ENCODE assay signal across 8 cellular contexts in the genomic region with DNA sequence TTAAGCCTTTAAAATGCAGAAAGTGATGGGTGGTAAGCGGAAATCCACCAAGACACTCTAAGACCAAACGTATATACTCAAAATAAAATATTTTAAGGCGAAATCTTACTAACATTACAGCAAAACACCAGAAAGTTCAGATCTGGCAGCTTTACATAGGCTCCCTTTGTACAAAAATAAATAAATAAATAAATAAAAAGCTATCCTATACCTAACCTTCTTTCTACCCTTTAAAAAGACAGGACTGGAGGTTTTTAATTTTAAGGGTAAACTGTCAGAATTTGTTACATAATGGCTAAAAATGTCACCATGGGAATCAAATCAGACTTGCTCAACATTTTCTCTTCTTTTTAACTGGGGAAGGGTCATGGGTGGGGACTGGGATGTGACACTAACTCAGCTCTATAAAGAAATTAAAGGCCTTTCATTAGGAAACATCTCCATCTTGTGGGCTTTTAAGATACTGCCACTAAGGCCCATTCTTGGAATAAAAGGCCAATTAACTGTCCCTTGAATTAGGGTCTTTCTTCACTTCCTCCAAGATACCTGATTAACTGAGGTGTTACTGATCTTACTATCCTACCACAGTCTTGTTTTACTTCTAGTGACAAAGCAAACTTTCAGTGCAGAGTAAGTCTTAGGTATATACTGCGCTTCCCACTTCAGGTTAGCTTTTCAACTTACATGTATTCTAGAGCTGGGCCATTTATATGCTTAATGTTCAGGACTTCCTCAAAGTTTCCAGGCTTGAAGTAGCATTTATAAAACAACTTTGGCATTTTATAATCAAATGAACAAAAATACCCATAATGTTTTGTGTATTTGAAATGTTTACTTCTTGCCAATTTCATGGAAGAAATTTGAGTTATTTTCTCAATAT. TPM values are rescaled to one million over a fixed set of nuclear protein-coding genes. Genes with fewer than 3 reads are reported as not detected.
DNase-seq lines count a peak whose midpoint lies in the region; ATAC-seq and TF ChIP-seq lines count a peak whose summit lies in the region.

No MANE protein-coding gene starts in this region.

- TF ChIP-seq EP300 in suprapubic skin (IDR thresholded peaks at IDR 0.05), result no peak

- H3K27me3 ChIP-seq in ascending aorta (no peaks in the 10 kb centered on the region), suprapubic skin (no peaks in the 10 kb centered on the region)

- peaks cover 9 to 30% of the 10 kb centered on the region in 2 donors for H3K4me1 ChIP-seq in ascending aorta
- H3K4me1 ChIP-seq in suprapubic skin, result peaks cover 81% of the 10 kb centered on the region

- H3K4me3 ChIP-seq in ascending aorta (no peak overlapping the region), suprapubic skin (no peak overlapping the region)

- intact Hi-C loops in ascending aorta (cut with DNase I), result no loop called here

- peak overlapping the region in 1 of 2 donors; percentile 13 for H3K27ac ChIP-seq in ascending aorta
- H3K27ac ChIP-seq in suprapubic skin, result no peak overlapping the region

- ATAC-seq in HG02759 (IDR thresholded peaks at IDR 0.05; ENCODE audit: unreplicated experiment) (no peak), HG03439 (IDR thresholded peaks at IDR 0.05; ENCODE audit: unreplicated experiment) (no peak)

- H3K36me3 Mint-ChIP-seq in immature natural killer cell, result peaks cover 3 to 26% (median 15%) of the 10 kb centered on the region in 3 donors

- 92% methylated on average over 4 of the region's 4 CpGs for WGBS in suprapubic skin

- H3K36me3 ChIP-seq in ascending aorta, result peaks cover 17 to 21% of the 10 kb centered on the region in 2 donors
- peaks cover 30% of the 10 kb centered on the region for H3K36me3 ChIP-seq in suprapubic skin

- no peaks in the 10 kb centered on the region for H3K9me3 Mint-ChIP-seq in immature natural killer cell

- peak; percentile 44 to 63 (median 48) for TF ChIP-seq CTCF in ascending aorta (IDR thresholded peaks at IDR 0.05)
- peak; percentile 46 to 53 for TF ChIP-seq CTCF in suprapubic skin (IDR thresholded peaks at IDR 0.05)

- H3K27me3 Mint-ChIP-seq in immature natural killer cell (ENCODE audit: low read depth in 3 of 3), result peaks cover 0 to 3% (median 2%) of the 10 kb centered on the region in 3 donors

- peak; percentile 62 for DNase-seq in NCI-H82 (lab: John Stamatoyannopoulos, UW)
- no peak for DNase-seq in NCI-H82 treated with DMSO at 0.1 percent for 48 hours (lab: John Stamatoyannopoulos, UW; ENCODE audit: unreplicated experiment)
- DNase-seq in M059J (ENCODE audit: low read depth), result peak; percentile 27
- DNase-seq in ascending aorta (ENCODE audit: low spot score in 2 of 2), result no peak
- peak; percentile 22 to 33 (median 30) for DNase-seq in immature natural killer cell
- no peak for DNase-seq in suprapubic skin (ENCODE audit: low spot score in 2 of 2)

- peak overlapping the region; percentile 1 to 83 (median 61) for H3K27ac Mint-ChIP-seq in immature natural killer cell

- no peak for TF ChIP-seq POLR2A in suprapubic skin (IDR thresholded peaks at IDR 0.05)

- H3K9me3 ChIP-seq in ascending aorta (no peaks in the 10 kb centered on the region), suprapubic skin (no peaks in the 10 kb centered on the region)

- peaks cover 73 to 99% of the 10 kb centered on the region in 2 donors for H3K4me1 Mint-ChIP-seq in immature natural killer cell

- H3K4me3 Mint-ChIP-seq in immature natural killer cell, result peak overlapping the region in 1 of 5 donors; percentile 6

RNA-seq across cellular contexts. Expression of gene HNRNPD, which starts 13.3 kb away (rescaled TPM):
- 45.9 and 88.7 TPM in 2 replicates for total RNA-seq in M059J (2014; rRNA removed; shearing (Covaris generic))
- total RNA-seq in ascending aorta (102 TPM), suprapubic skin (100 to 1,000 TPM in 1 of 4 donors, 10 to 100 TPM in 3; 65.5 to 253 (median 78.1) TPM)
- polyA plus RNA-seq in immature natural killer cell, result 100 to 1,000 TPM; 133 to 287 (median 221) TPM

Comparison
In these comparisons a context has a peak if more than half of its experiments do, and no peak if none do; other contexts are left out.
1. DNase-seq: peak in NCI-H82 (single experiment), M059J (single experiment) and immature natural killer cell (3 of 3); none in NCI-H82 treated with DMSO at 0.1 percent for 48 hours (single experiment), ascending aorta (0 of 2) and suprapubic skin (0 of 2).